ENCODE assay signal across 17 cellular contexts in genomic region chr20:59748555-59749292, GRCh38.
A peak's percentile ranks its signal among the peaks of the same experiment; 100 is the strongest.
DNase-seq lines count a peak whose midpoint lies in the region; ATAC-seq and TF ChIP-seq lines count a peak whose summit lies in the region.
"Had no signal": no experiment of that assay in that cellular context is flagged by ENCODE, and none has a peak within 500 bp of the region (broad histone marks: within the 10 kb centered on the region; RNA-seq: fewer than 3 reads in every experiment).

No MANE protein-coding gene starts in this region.

- no peak overlapping the region for H2AK5ac ChIP-seq in neuronal stem cell (ENCODE audit: low read depth, low read length)

- no CpG with 5 or more reads among the region's 15 CpGs for WGBS in neuronal stem cell (ENCODE audit: extremely low coverage in 2 of 2, insufficient read length in 2 of 2, insufficient replicate concordance in 1 of 2), 2 donors

- no peak for ATAC-seq in natural killer cell treated with Interleukin-12 subunit alpha and Interleukin-12 subunit beta and Interleukin-15 and Interleukin-18, amount 100 ng/mL, for 72 hours
- ATAC-seq in natural killer cell (no peak), GM21619 (IDR thresholded peaks at IDR 0.05; ENCODE audit: unreplicated experiment) (no peak)
- ATAC-seq: stimulated activated effector memory CD8-positive, alpha-beta T cell treated with anti-CD3 and anti-CD28 coated beads, Interleukin-12 subunit alpha, Interleukin-12 subunit beta, amount 100 ng/mL, for 72 hours had no signal

- H3K27me3 ChIP-seq in muscle layer of duodenum (ENCODE audit: low read depth, low read length) (peaks cover 10% of the 10 kb centered on the region), uterus (no peaks in the 10 kb centered on the region), neuronal stem cell (ENCODE audit: control insufficient read depth in 3 of 3, insufficient read depth in 3 of 3, low read depth in 1 of 3, low read length in 3 of 3) (peaks cover 0 to 56% (median 12%) of the 10 kb centered on the region in 3 experiments)
- H3K27me3 ChIP-seq: right atrium auricular region had no signal

- H2BK120ac ChIP-seq in neuronal stem cell (ENCODE audit: low read depth, low read length), result no peak overlapping the region

- H3K36me3 Mint-ChIP-seq in natural killer cell treated with Interleukin-12 subunit alpha and Interleukin-12 subunit beta and Interleukin-15 and Interleukin-18, amount 100 ng/mL, for 72 hours, result no peaks in the 10 kb centered on the region
- no peaks in the 10 kb centered on the region for H3K36me3 Mint-ChIP-seq in natural killer cell
- H3K36me3 Mint-ChIP-seq: activated naive CD4-positive, alpha-beta T cell treated with anti-CD3 and anti-CD28 coated beads, Interleukin-2, amount 50 U/mL, for 24 hours; stimulated activated effector memory CD8-positive, alpha-beta T cell treated with anti-CD3 and anti-CD28 coated beads, Interleukin-12 subunit alpha, Interleukin-12 subunit beta, amount 100 ng/mL, for 72 hours had no signal

- H3K27ac Mint-ChIP-seq in natural killer cell treated with Interleukin-12 subunit alpha and Interleukin-12 subunit beta and Interleukin-15 and Interleukin-18, amount 100 ng/mL, for 72 hours, result no peak overlapping the region
- no peak overlapping the region for H3K27ac Mint-ChIP-seq in natural killer cell
- H3K27ac Mint-ChIP-seq: activated B cell treated with CpG ODN at 0.5 μM for 24 hours; activated naive CD4-positive, alpha-beta T cell treated with anti-CD3 and anti-CD28 coated beads, Interleukin-2, amount 50 U/mL, for 24 hours; stimulated activated effector memory CD8-positive, alpha-beta T cell treated with anti-CD3 and anti-CD28 coated beads, Interleukin-12 subunit alpha, Interleukin-12 subunit beta, amount 100 ng/mL, for 72 hours had no signal

- no peak overlapping the region for H3K4me2 ChIP-seq in neuronal stem cell (ENCODE audit: insufficient read depth, low read length, poor library complexity, severe bottlenecking)

- intact Hi-C loops in natural killer cell (cut with micrococcal nuclease) (no loop called here), uterus (cut with DNase I; ENCODE audit: low total_unique reads) (no loop called here)

- H3K27ac ChIP-seq in cingulate gyrus (ENCODE audit: low read depth, low read length), result peak overlapping the region; percentile 8
- H3K27ac ChIP-seq in muscle layer of duodenum (ENCODE audit: low read length), result peak overlapping the region; percentile 47
- H3K27ac ChIP-seq in uterus, result peak overlapping the region; percentile 24 to 49
- H3K27ac ChIP-seq in neuronal stem cell (replicated peaks; ENCODE audit: low read length), result no peak overlapping the region
- H3K27ac ChIP-seq: epithelial cell of prostate had no signal

- TF ChIP-seq CTCF in natural killer cell (IDR thresholded peaks at IDR 0.05), result no peak
- no peak for TF ChIP-seq CTCF in uterus (IDR thresholded peaks at IDR 0.05)

- H3K36me3 ChIP-seq in muscle layer of duodenum (ENCODE audit: control insufficient read depth in 1 of 2, insufficient read depth in 2 of 2, low read length in 2 of 2) (no peaks in the 10 kb centered on the region), uterus (no peaks in the 10 kb centered on the region), neuronal stem cell (replicated peaks in 1 of 2; ENCODE audit: control insufficient read depth in 2 of 2, insufficient read depth in 2 of 2, low read length in 2 of 2) (no peaks in the 10 kb centered on the region)
- H3K36me3 ChIP-seq: right atrium auricular region had no signal

- H4K8ac ChIP-seq in neuronal stem cell (ENCODE audit: low read depth, low read length), result no peak overlapping the region

- H3K9ac ChIP-seq in neuronal stem cell (ENCODE audit: low read depth, low read length, poor library complexity), result no peak overlapping the region

- H4K91ac ChIP-seq in neuronal stem cell (ENCODE audit: low read depth, low read length, poor library complexity), result no peak overlapping the region

- H3K4me3 ChIP-seq in muscle layer of duodenum (ENCODE audit: low read depth in 1 of 2, low read length in 2 of 2), result no peak overlapping the region
- H3K4me3 ChIP-seq in uterus, result no peak overlapping the region
- no peak overlapping the region for H3K4me3 ChIP-seq in neuronal stem cell (ENCODE audit: low read length in 2 of 2)
- H3K4me3 ChIP-seq: right atrium auricular region had no signal

- H3K9me3 Mint-ChIP-seq in natural killer cell treated with Interleukin-12 subunit alpha and Interleukin-12 subunit beta and Interleukin-15 and Interleukin-18, amount 100 ng/mL, for 72 hours, result no peaks in the 10 kb centered on the region
- no peaks in the 10 kb centered on the region for H3K9me3 Mint-ChIP-seq in natural killer cell
- H3K9me3 Mint-ChIP-seq: activated B cell treated with CpG ODN at 0.5 μM for 24 hours; activated naive CD4-positive, alpha-beta T cell treated with anti-CD3 and anti-CD28 coated beads, Interleukin-2, amount 50 U/mL, for 24 hours; stimulated activated effector memory CD8-positive, alpha-beta T cell treated with anti-CD3 and anti-CD28 coated beads, Interleukin-12 subunit alpha, Interleukin-12 subunit beta, amount 100 ng/mL, for 72 hours had no signal

- no peak overlapping the region for H2BK15ac ChIP-seq in neuronal stem cell (ENCODE audit: low read length)

- no peak overlapping the region for H3K18ac ChIP-seq in neuronal stem cell (ENCODE audit: low read length)

- H3K23ac ChIP-seq in neuronal stem cell (ENCODE audit: low read depth, low read length, poor library complexity), result no peak overlapping the region

- peak; percentile 12 for DNase-seq in natural killer cell treated with Interleukin-12 subunit alpha and Interleukin-12 subunit beta and Interleukin-15 and Interleukin-18, amount 100 ng/mL, for 72 hours (ENCODE audit: low spot score)
- no peak for DNase-seq in natural killer cell
- DNase-seq in uterus, result peak; percentile 34 to 65
- DNase-seq in stimulated activated CD4-positive, alpha-beta T cell treated with anti-CD3 and anti-CD28 coated beads, Interleukin-2, amount 100 ng/mL, for 48 hours, result no peak
- DNase-seq in neuronal stem cell (ENCODE audit: low spot score), result no peak
- DNase-seq: activated B cell treated with CpG ODN at 0.5 μM for 24 hours; activated CD8-positive, alpha-beta memory T cell treated with anti-CD3 and anti-CD28 coated beads, Interleukin-2, amount 50 U/mL, for 48 hours; KBM-7; left cardiac atrium; NCI-H1417 treated with DMSO at 0.1 percent for 48 hours had no signal

- TF ChIP-seq POLR2A in uterus (IDR thresholded peaks at IDR 0.05), result no peak

- no peak overlapping the region for H3K14ac ChIP-seq in neuronal stem cell (ENCODE audit: low read length)

- H2AFZ ChIP-seq in neuronal stem cell (ENCODE audit: low read length), result no peak overlapping the region

- no peaks in the 10 kb centered on the region for H3K4me1 Mint-ChIP-seq in natural killer cell treated with Interleukin-12 subunit alpha and Interleukin-12 subunit beta and Interleukin-15 and Interleukin-18, amount 100 ng/mL, for 72 hours (ENCODE audit: low read depth in 2 of 2)
- no peaks in the 10 kb centered on the region for H3K4me1 Mint-ChIP-seq in natural killer cell
- H3K4me1 Mint-ChIP-seq: activated naive CD4-positive, alpha-beta T cell treated with anti-CD3 and anti-CD28 coated beads, Interleukin-2, amount 50 U/mL, for 24 hours; stimulated activated effector memory CD8-positive, alpha-beta T cell treated with anti-CD3 and anti-CD28 coated beads, Interleukin-12 subunit alpha, Interleukin-12 subunit beta, amount 100 ng/mL, for 72 hours had no signal

- no peaks in the 10 kb centered on the region for H3K9me3 ChIP-seq in muscle layer of duodenum (ENCODE audit: control insufficient read depth in 1 of 2, low read length in 2 of 2)
- H3K9me3 ChIP-seq in uterus, result no peaks in the 10 kb centered on the region
- H3K9me3 ChIP-seq in neuronal stem cell (replicated peaks in 1 of 2; ENCODE audit: control insufficient read depth in 2 of 2, insufficient read depth in 1 of 2, low read depth in 1 of 2, low read length in 2 of 2), result no peaks in the 10 kb centered on the region
- H3K9me3 ChIP-seq: right atrium auricular region had no signal

- no peak overlapping the region for H2BK5ac ChIP-seq in neuronal stem cell (ENCODE audit: low read length)

- H2BK12ac ChIP-seq in neuronal stem cell (ENCODE audit: low read length), result no peak overlapping the region

- H3K4ac ChIP-seq in neuronal stem cell (ENCODE audit: low read length), result no peak overlapping the region

- H3K4me1 ChIP-seq in muscle layer of duodenum (ENCODE audit: control insufficient read depth in 1 of 2, insufficient read depth in 2 of 2, low read length in 2 of 2) (peaks cover 6 to 16% of the 10 kb centered on the region in 2 donors), uterus (no peaks in the 10 kb centered on the region), neuronal stem cell (ENCODE audit: control insufficient read depth in 2 of 2, insufficient read depth in 1 of 2, low read depth in 1 of 2, low read length in 2 of 2) (peaks cover 0 to 8% of the 10 kb centered on the region in 2 donors)

- H3K79me1 ChIP-seq in neuronal stem cell (ENCODE audit: low read depth, low read length), result no peaks in the 10 kb centered on the region

- H3K27me3 Mint-ChIP-seq in natural killer cell treated with Interleukin-12 subunit alpha and Interleukin-12 subunit beta and Interleukin-15 and Interleukin-18, amount 100 ng/mL, for 72 hours, result no peaks in the 10 kb centered on the region
- peaks cover 0 to 6% of the 10 kb centered on the region in 2 donors for H3K27me3 Mint-ChIP-seq in natural killer cell (ENCODE audit: low read depth in 2 of 2)

- no peak overlapping the region for H3K4me3 Mint-ChIP-seq in natural killer cell treated with Interleukin-12 subunit alpha and Interleukin-12 subunit beta and Interleukin-15 and Interleukin-18, amount 100 ng/mL, for 72 hours
- no peak overlapping the region for H3K4me3 Mint-ChIP-seq in natural killer cell
- H3K4me3 Mint-ChIP-seq: activated B cell treated with CpG ODN at 0.5 μM for 24 hours; activated naive CD4-positive, alpha-beta T cell treated with anti-CD3 and anti-CD28 coated beads, Interleukin-2, amount 50 U/mL, for 24 hours; stimulated activated effector memory CD8-positive, alpha-beta T cell treated with anti-CD3 and anti-CD28 coated beads, Interleukin-12 subunit alpha, Interleukin-12 subunit beta, amount 100 ng/mL, for 72 hours had no signal

Comparison
In these comparisons a context has a peak if more than half of its experiments do, and no peak if none do; other contexts are left out.
1. DNase-seq: peak in natural killer cell treated with Interleukin-12 subunit alpha and Interleukin-12 subunit beta and Interleukin-15 and Interleukin-18, amount 100 ng/mL, for 72 hours (single experiment) and uterus (2 of 2); none in natural killer cell (single experiment), stimulated activated CD4-positive, alpha-beta T cell treated with anti-CD3 and anti-CD28 coated beads, Interleukin-2, amount 100 ng/mL, for 48 hours (0 of 2) and neuronal stem cell (single experiment).